In the genomic region with DNA sequence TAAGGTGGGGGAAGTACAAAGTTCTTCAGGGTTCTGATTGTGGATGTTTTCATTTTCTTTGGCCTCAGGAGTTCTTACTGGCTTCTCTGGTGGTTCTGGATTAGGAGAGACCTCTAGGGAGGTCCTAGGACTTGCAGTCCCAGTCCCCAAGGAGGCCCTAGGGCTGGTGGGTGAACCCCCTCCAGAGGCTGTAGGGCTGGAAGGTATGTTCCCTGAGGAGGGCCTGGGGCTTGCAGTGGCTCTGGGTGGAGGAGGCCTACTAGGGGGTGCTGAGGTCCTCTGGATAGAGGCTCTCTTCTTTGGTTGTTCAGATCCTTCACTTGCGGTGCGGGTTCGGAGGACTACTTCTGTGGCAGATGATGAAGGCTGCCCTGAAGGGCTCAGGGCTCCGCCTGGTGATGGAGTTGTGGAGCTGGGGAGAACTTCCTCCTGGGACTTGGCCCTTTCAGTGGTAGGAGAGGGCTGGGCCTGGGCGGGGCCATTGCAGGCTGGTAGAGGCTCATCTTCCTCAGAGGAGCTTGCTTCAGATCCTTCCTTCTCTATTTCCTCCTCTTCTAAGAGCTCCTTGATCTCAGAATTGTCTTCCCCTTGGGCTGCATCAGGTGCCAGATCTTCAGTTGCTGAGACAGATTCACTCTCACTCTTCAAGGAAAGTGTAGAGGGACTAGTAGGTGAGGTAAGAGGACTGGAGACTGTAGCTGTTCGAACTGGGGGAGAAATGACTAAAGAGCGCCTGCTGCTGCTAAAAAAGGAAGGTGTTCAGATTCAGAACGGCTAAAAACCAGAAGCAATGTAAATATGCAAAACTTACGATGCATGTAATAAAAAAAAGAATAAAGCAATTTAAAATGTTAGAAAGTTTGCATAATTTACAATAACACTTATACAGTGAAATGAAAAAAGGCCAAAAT, we compare ENCODE assay signal across 10 cellular contexts. TPM values are rescaled to one million over a fixed set of nuclear protein-coding genes. Genes with fewer than 3 reads are reported as not detected.
DNase-seq lines count a peak whose midpoint lies in the region; ATAC-seq and TF ChIP-seq lines count a peak whose summit lies in the region.
"Not testable (repeated sequence)": the region's sequence is repeated elsewhere in the genome, so short reads cannot be mapped to it uniquely, and the experiment has no call there.
"Had no signal": no experiment of that assay in that cellular context is flagged by ENCODE, and none has a peak within 500 bp of the region (broad histone marks: within the 10 kb centered on the region; RNA-seq: fewer than 3 reads in every experiment).

No MANE protein-coding gene starts in this region.

- H4K20me1 ChIP-seq in BLaER1: not testable (repeated sequence)

- DNase-seq in OCI-M1 (lab: John Stamatoyannopoulos, UW) (peak; percentile 5), heart left ventricle (peak; percentile 24 to 80 (median 49)), psoas muscle (peak; percentile 52 to 67)
- not testable (repeated sequence) for DNase-seq in activated naive CD4-positive, alpha-beta T cell treated with anti-CD3 and anti-CD28 coated beads for 36 hours

- H3K27me3 Mint-ChIP-seq in activated naive CD4-positive, alpha-beta T cell treated with anti-CD3 and anti-CD28 coated beads for 36 hours (ENCODE audit: low read depth): not testable (repeated sequence)

- H3K27me3 ChIP-seq in BLaER1; heart left ventricle; psoas muscle (ENCODE audit: insufficient read depth in 3 of 3, low read length in 2 of 3): not testable (repeated sequence)

- peaks cover 24% of the 10 kb centered on the region for H3K4me1 Mint-ChIP-seq in activated naive CD4-positive, alpha-beta T cell treated with anti-CD3 and anti-CD28 coated beads for 36 hours (ENCODE audit: low read depth)

- not testable (repeated sequence) for H3K9me3 ChIP-seq in BLaER1, heart left ventricle, psoas muscle

- H3K9me3 Mint-ChIP-seq in activated naive CD4-positive, alpha-beta T cell treated with anti-CD3 and anti-CD28 coated beads for 36 hours: not testable (repeated sequence)

- H3K4me1 ChIP-seq in BLaER1: peaks cover 13% of the 10 kb centered on the region
- not testable (repeated sequence) for H3K4me1 ChIP-seq in heart left ventricle, psoas muscle

- peak overlapping the region; percentile 45 for H3K4me2 ChIP-seq in BLaER1

- not testable (repeated sequence) for H3K27ac ChIP-seq in BLaER1, heart left ventricle, psoas muscle

- not testable (repeated sequence) for H3K4me3 ChIP-seq in BLaER1, heart left ventricle, psoas muscle

- not testable (repeated sequence) for H3K36me3 ChIP-seq in BLaER1; psoas muscle (ENCODE audit: insufficient read depth in 1 of 2, low read depth in 1 of 2)
- H3K36me3 ChIP-seq in heart left ventricle: peaks cover 0 to 62% (median 0%) of the 10 kb centered on the region in 9 donors

- ATAC-seq in GM19455 (IDR thresholded peaks at IDR 0.05; ENCODE audit: unreplicated experiment) (peak; percentile 55), heart left ventricle (peak in 3 of 4 donors; percentile 50 to 90 (median 60))
- ATAC-seq in psoas muscle: not testable (repeated sequence)

- H3K36me3 Mint-ChIP-seq in activated naive CD4-positive, alpha-beta T cell treated with anti-CD3 and anti-CD28 coated beads for 36 hours (ENCODE audit: low read depth): peaks cover 16% of the 10 kb centered on the region

- WGBS in heart left ventricle, 4 donors: 81 to 87% (median 84%) methylated on average over 9 of the region's 9 CpGs
- 83 to 87% (median 86%) methylated on average over 9 of the region's 9 CpGs for WGBS in psoas muscle, 3 donors

- H3K9ac ChIP-seq in BLaER1: not testable (repeated sequence)

- not testable (repeated sequence) for TF ChIP-seq CTCF in heart left ventricle (IDR thresholded peaks at IDR 0.05); psoas muscle (IDR thresholded peaks at IDR 0.05)

- H3K27ac Mint-ChIP-seq in activated naive CD4-positive, alpha-beta T cell treated with anti-CD3 and anti-CD28 coated beads for 36 hours: peak overlapping the region; percentile 47

- CTCF ChIA-PET in activated naive CD4-positive, alpha-beta T cell treated with anti-CD3 and anti-CD28 coated beads for 36 hours (lab: Charles Lee): interaction anchor here (0.6 to 1.8 kb wide), 4 partner anchors 33 to 331 kb away, joined by 3 to 9 read pairs (median 4); no protein-coding TSS in a partner anchor

- not testable (repeated sequence) for TF ChIP-seq POLR2A in heart left ventricle (IDR thresholded peaks at IDR 0.05)

- intact Hi-C loops in activated naive CD4-positive, alpha-beta T cell treated with anti-CD3 and anti-CD28 coated beads for 36 hours (cut with micrococcal nuclease); heart left ventricle (cut with DNase I); psoas muscle (cut with DNase I): not testable (repeated sequence)

- not testable (repeated sequence) for H3K4me3 Mint-ChIP-seq in activated naive CD4-positive, alpha-beta T cell treated with anti-CD3 and anti-CD28 coated beads for 36 hours

RNA-seq across cellular contexts. Expression of gene SMAGP, which starts 21.6 kb away (rescaled TPM):
- 1 to 10 TPM in 1 of 2 experiments, under 1 TPM in 1; 0.54 to 1.2 TPM for total RNA-seq in activated naive CD4-positive, alpha-beta T cell treated with anti-CD3 and anti-CD28 coated beads for 36 hours
- total RNA-seq in heart left ventricle (1 to 10 TPM; 2.0 to 7.4 (median 3.7) TPM), psoas muscle (1 to 10 TPM; 1.8 to 2.9 (median 2.2) TPM)
- polyA plus RNA-seq in heart left ventricle (1 to 10 TPM; 2.0 to 8.4 TPM), psoas muscle (1 to 10 TPM; 2.1 to 5.2 (median 2.4) TPM)

RNA-seq across cellular contexts. Expression of gene BIN2, which starts 32.1 kb away (rescaled TPM):
- 10 to 100 TPM; 32.9 to 33.8 TPM for total RNA-seq in activated naive CD4-positive, alpha-beta T cell treated with anti-CD3 and anti-CD28 coated beads for 36 hours
- total RNA-seq in heart left ventricle: 10 to 100 TPM in 1 of 9 donors, 1 to 10 TPM in 6, under 1 TPM in 2; 0.90 to 23.8 (median 1.8) TPM
- 1 to 10 TPM in 1 of 2 donors, under 1 TPM in 1; 0.72 to 1.5 TPM for polyA plus RNA-seq in heart left ventricle
- 1 to 10 TPM in 3 of 4 donors, under 1 TPM in 1; 0.81 to 2.0 (median 1.4) TPM for total RNA-seq in psoas muscle
- polyA plus RNA-seq in psoas muscle: under 1 TPM; 0.37 to 0.47 (median 0.40) TPM
- total RNA-seq: neural crest cell, RPMI7951, smooth muscle cell had no signal
- polyA plus RNA-seq: keratinocyte, smooth muscle cell had no signal

RNA-seq across cellular contexts. Expression of gene DAZAP2, which starts 53.2 kb away (rescaled TPM):
- 100 to 1,000 TPM; 106 to 107 TPM for total RNA-seq in activated naive CD4-positive, alpha-beta T cell treated with anti-CD3 and anti-CD28 coated beads for 36 hours
- 100 to 1,000 TPM; 147 to 313 (median 192) TPM for total RNA-seq in heart left ventricle
- polyA plus RNA-seq in heart left ventricle: 100 to 1,000 TPM in 1 of 2 donors, 10 to 100 TPM in 1; 58.8 to 419 TPM
- total RNA-seq in psoas muscle: 100 to 1,000 TPM in 2 of 4 donors, 10 to 100 TPM in 2; 62.4 to 157 (median 105) TPM
- polyA plus RNA-seq in psoas muscle: 100 to 1,000 TPM; 149 to 217 (median 199) TPM

RNA-seq across cellular contexts. Expression of gene CELA1, which starts 54.6 kb away (rescaled TPM):
- total RNA-seq in activated naive CD4-positive, alpha-beta T cell treated with anti-CD3 and anti-CD28 coated beads for 36 hours: under 1 TPM in 1 of 2 experiments, not detected in 1; 0.29 TPM
- total RNA-seq in heart left ventricle (not detected), psoas muscle (not detected)
- polyA plus RNA-seq in heart left ventricle (not detected), psoas muscle (not detected)
- total RNA-seq: neural crest cell, RPMI7951, smooth muscle cell had no signal
- polyA plus RNA-seq: keratinocyte, smooth muscle cell had no signal
